32 cellular contexts compared by ENCODE assay signal in genomic region chr2:119574864-119575263, GRCh38. TPM values are rescaled to one million over a fixed set of nuclear protein-coding genes. Genes with fewer than 3 reads are reported as not detected.
"Had no signal": no experiment of that assay in that cellular context is flagged by ENCODE, and none has a peak within 500 bp of the region (broad histone marks: within the 10 kb centered on the region; RNA-seq: fewer than 3 reads in every experiment).

No MANE protein-coding gene starts in this region.

- DNase-seq: activated CD4-positive, alpha-beta T cell treated with anti-CD3 and anti-CD28 coated beads for 48 hours; activated CD4-positive, alpha-beta T cell treated with anti-CD3 and anti-CD28 coated beads, Interleukin-2, amount 50 U/mL, for 48 hours; activated CD8-positive, alpha-beta memory T cell treated with anti-CD3 and anti-CD28 coated beads, Interleukin-2, amount 50 U/mL, for 48 hours; activated gamma-delta T cell treated with Interleukin-2 at 50 U/mL for 16 hours; activated T-cell treated with anti-CD3 and anti-CD28 coated beads, Interleukin-2, amount 50 U/mL, for 4 hours; endodermal cell; foreskin fibroblast; heart left ventricle; hypothalamus; immature natural killer cell; kidney; left colon; mammary epithelial cell; naive B cell; nephron progenitor cell; stimulated activated CD4-positive, alpha-beta T cell treated with anti-CD3 and anti-CD28 coated beads, Interleukin-4, amount 100 ng/mL, for 24 hours; thyroid gland; WERI-Rb-1 had no signal

- H3K4me1 Mint-ChIP-seq: activated T-helper 17 cell treated with anti-CD3 and anti-CD28 coated beads, Interleukin-2, amount 50 U/mL, for 72 hours; central memory CD8-positive, alpha-beta T cell; immature natural killer cell; naive B cell; stimulated activated effector memory CD8-positive, alpha-beta T cell treated with anti-CD3 and anti-CD28 coated beads, Interleukin-12 subunit alpha, Interleukin-12 subunit beta, amount 100 ng/mL, for 72 hours had no signal

- H3K4me3 Mint-ChIP-seq: activated T-cell treated with anti-CD3 and anti-CD28 coated beads, Interleukin-2, amount 50 U/mL, for 4 hours; activated T-helper 17 cell treated with anti-CD3 and anti-CD28 coated beads, Interleukin-2, amount 50 U/mL, for 72 hours; central memory CD8-positive, alpha-beta T cell; dendritic cell treated with granulocyte-macrophage colony-stimulating factor and Interleukin-4, amounts not matched to agents 40 ng/mL and 50 ng/mL, for 4 days; endodermal cell; immature natural killer cell; naive B cell; nephron progenitor cell; stimulated activated effector memory CD8-positive, alpha-beta T cell treated with anti-CD3 and anti-CD28 coated beads, Interleukin-12 subunit alpha, Interleukin-12 subunit beta, amount 100 ng/mL, for 72 hours; stimulated activated naive CD8-positive, alpha-beta T cell treated with anti-CD3 and anti-CD28 coated beads, Interleukin-15, Interleukin-2, amounts not matched to agents 100 ng/mL and 50 ng/mL, for 24 hours had no signal

- H3K27me3 Mint-ChIP-seq: dendritic cell treated with granulocyte-macrophage colony-stimulating factor and Interleukin-4, amounts not matched to agents 40 ng/mL and 50 ng/mL, for 4 days had no signal

- H3K9me3 Mint-ChIP-seq: immature natural killer cell had no signal

- ATAC-seq: activated T-cell treated with anti-CD3 and anti-CD28 coated beads, Interleukin-2, amount 50 U/mL, for 4 hours; esophagus mucosa; heart left ventricle; left colon; sciatic nerve had no signal

- H3K27ac Mint-ChIP-seq: activated naive CD4-positive, alpha-beta T cell treated with anti-CD3 and anti-CD28 coated beads, Interleukin-2, amount 50 U/mL, for 72 hours; activated T-helper 17 cell treated with anti-CD3 and anti-CD28 coated beads, Interleukin-2, amount 50 U/mL, for 72 hours; dendritic cell treated with granulocyte-macrophage colony-stimulating factor and Interleukin-4, amounts not matched to agents 40 ng/mL and 50 ng/mL, for 4 days; endodermal cell; immature natural killer cell; naive B cell; nephron progenitor cell; stimulated activated effector memory CD8-positive, alpha-beta T cell treated with anti-CD3 and anti-CD28 coated beads, Interleukin-12 subunit alpha, Interleukin-12 subunit beta, amount 100 ng/mL, for 72 hours; stimulated activated naive CD8-positive, alpha-beta T cell treated with anti-CD3 and anti-CD28 coated beads, Interleukin-15, Interleukin-2, amounts not matched to agents 100 ng/mL and 50 ng/mL, for 24 hours had no signal

- H3K4me3 ChIP-seq: breast epithelium, heart left ventricle, thyroid gland, upper lobe of left lung, vagina had no signal

- H3K36me3 Mint-ChIP-seq: activated naive CD4-positive, alpha-beta T cell treated with anti-CD3 and anti-CD28 coated beads, Interleukin-2, amount 50 U/mL, for 72 hours; immature natural killer cell; naive B cell; stimulated activated effector memory CD8-positive, alpha-beta T cell treated with anti-CD3 and anti-CD28 coated beads, Interleukin-12 subunit alpha, Interleukin-12 subunit beta, amount 100 ng/mL, for 72 hours had no signal

RNA-seq across cellular contexts. Expression of gene CFAP221, which starts 30.6 kb away (rescaled TPM):
- total RNA-seq: activated CD8-positive, alpha-beta memory T cell treated with anti-CD3 and anti-CD28 coated beads for 36 hours; activated naive CD4-positive, alpha-beta T cell treated with anti-CD3 and anti-CD28 coated beads, Interleukin-2, amount 50 U/mL, for 72 hours; activated T-cell treated with anti-CD3 and anti-CD28 coated beads, Interleukin-2, amount 50 U/mL, for 4 hours; activated T-helper 17 cell treated with anti-CD3 and anti-CD28 coated beads, Interleukin-2, amount 50 U/mL, for 72 hours; esophagus mucosa; left colon; mammary epithelial cell; osteocyte had no signal

RNA-seq across cellular contexts. Expression of gene SCTR, which starts 50.6 kb away (rescaled TPM):
- total RNA-seq: activated CD8-positive, alpha-beta memory T cell treated with anti-CD3 and anti-CD28 coated beads for 36 hours; activated naive CD4-positive, alpha-beta T cell treated with anti-CD3 and anti-CD28 coated beads, Interleukin-2, amount 50 U/mL, for 72 hours; activated T-cell treated with anti-CD3 and anti-CD28 coated beads, Interleukin-2, amount 50 U/mL, for 4 hours; activated T-helper 17 cell treated with anti-CD3 and anti-CD28 coated beads, Interleukin-2, amount 50 U/mL, for 72 hours; breast epithelium; esophagus mucosa; mammary epithelial cell; osteocyte; posterior vena cava; sciatic nerve; thyroid gland; vagina had no signal
